ENCODE assay signal across 17 cellular contexts in genomic region chr5:56059854-56060253, GRCh38.
"Had no signal": no experiment of that assay in that cellular context is flagged by ENCODE, and none has a peak within 500 bp of the region (broad histone marks: within the 10 kb centered on the region; RNA-seq: fewer than 3 reads in every experiment).

No MANE protein-coding gene starts in this region.

- H3K4me3 Mint-ChIP-seq: brain; natural killer cell treated with Interleukin-12 subunit alpha and Interleukin-12 subunit beta and Interleukin-15 and Interleukin-18, amount 100 ng/mL, for 72 hours; stimulated activated memory B cell treated with anti-CD40 and anti-IgM and Interleukin-4, amounts not matched to agents 10 μg/mL and 1 μg/mL and 100 μg/mL, for 72 hours; WTC11 had no signal

- DNase-seq: activated CD4-positive, alpha-beta memory T cell treated with anti-CD3 and anti-CD28 coated beads, Interleukin-2, amount 10 ng/mL, durations not matched to agents 7 days and 5 days; activated CD4-positive, alpha-beta T cell treated with anti-CD3 and anti-CD28 coated beads for 4 hours; amniotic stem cell; central memory CD4-positive, alpha-beta T cell; colonic mucosa; left lung; mammary epithelial cell; stimulated activated CD4-positive, alpha-beta T cell treated with anti-CD3 and anti-CD28 coated beads, Interleukin-2, amount 100 ng/mL, for 48 hours; T-helper 17 cell; tibial artery had no signal

- H3K27me3 Mint-ChIP-seq: T-helper 17 cell had no signal

- ATAC-seq: esophagus mucosa; left lung; natural killer cell treated with Interleukin-12 subunit alpha and Interleukin-12 subunit beta and Interleukin-15 and Interleukin-18, amount 100 ng/mL, for 72 hours; stimulated activated memory B cell treated with anti-CD40 and anti-IgM and Interleukin-4, amounts not matched to agents 10 μg/mL and 1 μg/mL and 100 μg/mL, for 72 hours; WTC11 had no signal

- H3K36me3 ChIP-seq: colonic mucosa, left lung, tibial artery, vagina had no signal

- H3K27me3 ChIP-seq: colonic mucosa, left lung, tibial artery, vagina had no signal

- FAIRE-seq: keratinocyte had no signal

- H3K9me3 ChIP-seq: colonic mucosa, left lung, tibial artery, vagina had no signal

- H3K4me1 Mint-ChIP-seq: WTC11 had no signal

- H3K4me3 ChIP-seq: colonic mucosa, left lung, tibial artery, vagina had no signal

- H3K9me3 Mint-ChIP-seq: brain; natural killer cell treated with Interleukin-12 subunit alpha and Interleukin-12 subunit beta and Interleukin-15 and Interleukin-18, amount 100 ng/mL, for 72 hours; stimulated activated memory B cell treated with anti-CD40 and anti-IgM and Interleukin-4, amounts not matched to agents 10 μg/mL and 1 μg/mL and 100 μg/mL, for 72 hours had no signal

- H3K27ac Mint-ChIP-seq: brain; natural killer cell treated with Interleukin-12 subunit alpha and Interleukin-12 subunit beta and Interleukin-15 and Interleukin-18, amount 100 ng/mL, for 72 hours; stimulated activated memory B cell treated with anti-CD40 and anti-IgM and Interleukin-4, amounts not matched to agents 10 μg/mL and 1 μg/mL and 100 μg/mL, for 72 hours; WTC11 had no signal

- H3K27ac ChIP-seq: colonic mucosa, left lung, tibial artery, vagina had no signal

- H3K4me1 ChIP-seq: colonic mucosa had no signal

- H3K36me3 Mint-ChIP-seq: brain; natural killer cell treated with Interleukin-12 subunit alpha and Interleukin-12 subunit beta and Interleukin-15 and Interleukin-18, amount 100 ng/mL, for 72 hours; stimulated activated memory B cell treated with anti-CD40 and anti-IgM and Interleukin-4, amounts not matched to agents 10 μg/mL and 1 μg/mL and 100 μg/mL, for 72 hours; WTC11 had no signal
